ENCODE assay signal across 8 cellular contexts in genomic region chr6:11317885-11318771, GRCh38.
DNase-seq lines count a peak whose midpoint lies in the region; ATAC-seq and TF ChIP-seq lines count a peak whose summit lies in the region.

No MANE protein-coding gene starts in this region.

- ATAC-seq in GM18511 (IDR thresholded peaks at IDR 0.05; ENCODE audit: unreplicated experiment) = peak; percentile 89
- ATAC-seq in HG03139 (IDR thresholded peaks at IDR 0.05; ENCODE audit: unreplicated experiment) = peak; percentile 45
- peak; percentile 94 for ATAC-seq in T-helper 17 cell
- peak; percentile 62 for ATAC-seq in body of pancreas

- no peak for TF ChIP-seq CTCF in body of pancreas (IDR thresholded peaks at IDR 0.05)
- no peak for TF ChIP-seq CTCF in liver (IDR thresholded peaks at IDR 0.05; ENCODE audit: low read depth, low read length, missing input control)
- no peak for TF ChIP-seq CTCF in OCI-LY7 (conservative IDR thresholded peaks at IDR 0.05; ENCODE audit: low read length)

- no peaks in the 10 kb centered on the region for H4K20me1 ChIP-seq in OCI-LY7 (ENCODE audit: insufficient read depth, low read length)

- H3K9ac ChIP-seq in liver (ENCODE audit: low read depth in 1 of 2, low read length in 2 of 2) = no peak overlapping the region

- no peaks in the 10 kb centered on the region for H3K9me2 ChIP-seq in OCI-LY7 (ENCODE audit: insufficient read depth, low read length)

- peak; percentile 31 to 70 (median 50) for DNase-seq in T-helper 17 cell
- peak in 3 of 4 donors; percentile 32 to 53 (median 51) for DNase-seq in body of pancreas
- DNase-seq in stimulated activated CD4-positive, alpha-beta T cell treated with anti-CD3 and anti-CD28 coated beads, Interleukin-2, amount 100 ng/mL, for 48 hours = peak; percentile 59 to 60
- no peak for DNase-seq in OCI-LY7 (ENCODE audit: low spot score)
- DNase-seq in NCI-H1105 (lab: John Stamatoyannopoulos, UW) = no peak

- H3K79me2 ChIP-seq in OCI-LY7 (ENCODE audit: insufficient read depth, low read depth, low read length) = no peaks in the 10 kb centered on the region

- H3K4me1 ChIP-seq in body of pancreas (no peaks in the 10 kb centered on the region), liver (ENCODE audit: control insufficient read depth in 4 of 4, insufficient read depth in 4 of 4, low read length in 3 of 4) (no peaks in the 10 kb centered on the region), OCI-LY7 (ENCODE audit: insufficient read depth, low read length, poor library complexity, severe bottlenecking) (no peaks in the 10 kb centered on the region)

- peaks cover 38% of the 10 kb centered on the region for H3K4me1 Mint-ChIP-seq in T-helper 17 cell

- no peak for TF ChIP-seq RAD21 in liver (IDR thresholded peaks at IDR 0.05)

- H3K27me3 ChIP-seq in body of pancreas (no peaks in the 10 kb centered on the region), liver (ENCODE audit: control insufficient read depth in 4 of 4, insufficient read depth in 4 of 4, low read length in 3 of 4) (no peaks in the 10 kb centered on the region)

- H3K27me3 Mint-ChIP-seq in T-helper 17 cell = no peaks in the 10 kb centered on the region

- BruUV-seq in OCI-LY7 (replicated peaks; lab: Mats Ljungman, UMichigan) = no TSS peak

- H3K36me3 ChIP-seq in body of pancreas (replicated peaks in 1 of 2; ENCODE audit: insufficient read depth in 1 of 2, low read depth in 2 of 2) = no peaks in the 10 kb centered on the region
- no peaks in the 10 kb centered on the region for H3K36me3 ChIP-seq in liver (ENCODE audit: control insufficient read depth in 4 of 4, insufficient read depth in 3 of 4, low read depth in 1 of 4, low read length in 3 of 4)
- H3K36me3 ChIP-seq in OCI-LY7 (ENCODE audit: insufficient read depth, low read length) = no peaks in the 10 kb centered on the region

- H3K27ac ChIP-seq in body of pancreas (no peak overlapping the region), liver (ENCODE audit: low read depth in 1 of 2, low read length in 2 of 2) (no peak overlapping the region), OCI-LY7 (ENCODE audit: low read depth, low read length, poor library complexity, severe bottlenecking) (no peak overlapping the region)

- WGBS in body of pancreas, 2 donors = 75% methylated on average over 11 of the region's 11 CpGs
- WGBS in liver = 87% methylated on average over 11 of the region's 11 CpGs

- peak overlapping the region; percentile 96 for H3K27ac Mint-ChIP-seq in T-helper 17 cell

- intact Hi-C loops in body of pancreas (cut with DNase I) (no loop called here), OCI-LY7 (cut with micrococcal nuclease; ENCODE audit: unreplicated experiment) (no loop called here)

- CTCF ChIA-PET in OCI-LY7 (lab: Charles Lee; ENCODE audit: unreplicated experiment) = no interaction called here

- no peak for TF ChIP-seq POLR2A in body of pancreas (IDR thresholded peaks at IDR 0.05)

- peaks cover 11% of the 10 kb centered on the region for H3K36me3 Mint-ChIP-seq in T-helper 17 cell (ENCODE audit: low read depth)

- no peak overlapping the region for H3K4me2 ChIP-seq in OCI-LY7 (ENCODE audit: low read length)

- H2AFZ ChIP-seq in OCI-LY7 (ENCODE audit: low read length) = no peak overlapping the region

- peak overlapping the region; percentile 77 for H3K4me3 Mint-ChIP-seq in T-helper 17 cell

- H3K9me3 ChIP-seq in T-helper 17 cell (ENCODE audit: control insufficient read depth, low read length, poor library complexity, severe bottlenecking) = no peaks in the 10 kb centered on the region
- H3K9me3 ChIP-seq in body of pancreas = no peaks in the 10 kb centered on the region
- no peaks in the 10 kb centered on the region for H3K9me3 ChIP-seq in liver (ENCODE audit: control insufficient read depth in 4 of 4, low read length in 3 of 4)
- H3K9me3 ChIP-seq in OCI-LY7 (ENCODE audit: low read length) = no peaks in the 10 kb centered on the region

- POLR2A ChIA-PET in OCI-LY7 (lab: Charles Lee) = interaction anchor here (0.7 to 0.8 kb wide), 2 partner anchors 49 to 67 kb away, joined by 3 to 4 read pairs; no protein-coding TSS in a partner anchor

- H3K4me3 ChIP-seq in body of pancreas (no peak overlapping the region), liver (ENCODE audit: low read depth in 1 of 3, low read length in 3 of 3) (no peak overlapping the region), OCI-LY7 (ENCODE audit: low read depth, low read length, poor library complexity, severe bottlenecking) (no peak overlapping the region)

TF ChIP-seq in liver, 16 proteins besides CTCF, POLR2A, EP300 and RAD21:
- no peak for TF ChIP-seq FOXA2 (IDR thresholded peaks at IDR 0.05)
- peak; percentile 11 for TF ChIP-seq NR2F2 (IDR thresholded peaks at IDR 0.05)
- TF ChIP-seq HNF4A (conservative IDR thresholded peaks at IDR 0.05) = peak in 1 of 2 donors; percentile 21
- TF ChIP-seq EGR1 (IDR thresholded peaks at IDR 0.05; ENCODE audit: low read depth in 2 of 2) = no peak
- TF ChIP-seq SP1 (IDR thresholded peaks at IDR 0.05) = no peak
- TF ChIP-seq, protein P1, sequence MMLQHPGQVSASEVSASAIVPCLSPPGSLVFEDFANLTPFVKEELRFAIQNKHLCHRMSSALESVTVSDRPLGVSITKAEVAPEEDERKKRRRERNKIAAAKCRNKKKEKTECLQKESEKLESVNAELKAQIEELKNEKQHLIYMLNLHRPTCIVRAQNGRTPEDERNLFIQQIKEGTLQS (IDR thresholded peaks at IDR 0.05) = peak; percentile 59
- TF ChIP-seq REST (IDR thresholded peaks at IDR 0.05) = no peak
- no peak for TF ChIP-seq FOXA1 (IDR thresholded peaks at IDR 0.05)
- peak; percentile 54 to 93 for TF ChIP-seq JUND (IDR thresholded peaks at IDR 0.05)

Comparison
In these comparisons a context has a peak if more than half of its experiments do, and no peak if none do; other contexts are left out.
1. DNase-seq: peak in T-helper 17 cell (3 of 3), body of pancreas (3 of 4) and stimulated activated CD4-positive, alpha-beta T cell treated with anti-CD3 and anti-CD28 coated beads, Interleukin-2, amount 100 ng/mL, for 48 hours (2 of 2); none in OCI-LY7 (single experiment) and NCI-H1105 (single experiment).
2. Peak in every context shown above with its lines, with median percentiles within 50 percentile points of each other: ATAC-seq.